Comparison of ENCODE assay signal across 8 cellular contexts in the genomic region with DNA sequence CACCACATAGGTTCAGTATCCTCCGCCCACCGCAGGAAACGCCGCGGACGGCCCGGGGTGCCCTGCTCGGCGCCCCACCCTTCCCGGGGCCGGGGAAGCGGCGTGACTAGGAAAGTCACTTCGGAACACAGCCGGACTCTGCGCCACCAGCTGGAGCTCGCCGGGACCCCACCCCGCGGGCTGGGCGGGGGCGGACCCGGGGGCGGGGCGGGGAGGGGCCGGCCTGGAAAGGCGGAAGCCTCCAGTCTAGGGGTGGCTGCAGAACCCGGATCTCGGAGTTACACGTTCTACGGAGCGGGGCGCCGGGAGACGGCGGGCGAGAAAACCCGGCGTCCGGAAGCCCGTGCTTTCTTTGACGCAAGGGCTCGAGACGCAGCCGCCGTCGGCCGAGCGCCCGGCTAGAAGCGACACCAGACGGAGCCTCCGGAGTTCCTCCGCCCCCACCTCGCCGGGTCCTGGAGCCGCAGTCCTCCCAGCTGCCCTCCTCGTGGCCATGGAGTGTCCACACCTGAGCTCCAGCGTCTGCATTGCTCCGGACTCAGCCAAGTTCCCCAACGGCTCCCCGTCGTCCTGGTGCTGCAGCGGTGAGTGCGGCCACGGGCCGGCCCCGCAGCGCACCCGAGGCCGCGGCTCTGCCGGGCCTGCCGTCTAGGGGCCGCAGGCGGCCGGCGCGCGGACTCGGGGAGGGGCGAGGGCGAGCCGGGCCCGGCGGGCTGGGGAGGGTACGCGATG. TPM values are rescaled to one million over a fixed set of nuclear protein-coding genes. Genes with fewer than 3 reads are reported as not detected.
DNase-seq lines count a peak whose midpoint lies in the region; ATAC-seq and TF ChIP-seq lines count a peak whose summit lies in the region.

A gene with protein sequence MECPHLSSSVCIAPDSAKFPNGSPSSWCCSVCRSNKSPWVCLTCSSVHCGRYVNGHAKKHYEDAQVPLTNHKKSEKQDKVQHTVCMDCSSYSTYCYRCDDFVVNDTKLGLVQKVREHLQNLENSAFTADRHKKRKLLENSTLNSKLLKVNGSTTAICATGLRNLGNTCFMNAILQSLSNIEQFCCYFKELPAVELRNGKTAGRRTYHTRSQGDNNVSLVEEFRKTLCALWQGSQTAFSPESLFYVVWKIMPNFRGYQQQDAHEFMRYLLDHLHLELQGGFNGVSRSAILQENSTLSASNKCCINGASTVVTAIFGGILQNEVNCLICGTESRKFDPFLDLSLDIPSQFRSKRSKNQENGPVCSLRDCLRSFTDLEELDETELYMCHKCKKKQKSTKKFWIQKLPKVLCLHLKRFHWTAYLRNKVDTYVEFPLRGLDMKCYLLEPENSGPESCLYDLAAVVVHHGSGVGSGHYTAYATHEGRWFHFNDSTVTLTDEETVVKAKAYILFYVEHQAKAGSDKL (plus strand): TSS at position 347 of the 732 bp plus-strand sequence. CDS start 147 bp downstream, at position 494.

- POLR2A ChIA-PET in activated CD4-positive, alpha-beta T cell treated with anti-CD3 and anti-CD28 coated beads, Interleukin-2, amount 10 ng/mL, durations not matched to agents 7 days and 5 days (lab: Charles Lee), result interaction anchor here (0.5 to 1.1 kb wide), 5 partner anchors 29 to 589 kb away, joined by 3 to 6 read pairs (median 4); a partner anchor contains a TSS

- peaks cover 74% of the 10 kb centered on the region for H3K4me1 Mint-ChIP-seq in activated CD4-positive, alpha-beta T cell treated with anti-CD3 and anti-CD28 coated beads, Interleukin-2, amount 10 ng/mL, durations not matched to agents 7 days and 5 days

- peaks cover 17% of the 10 kb centered on the region for H3K36me3 Mint-ChIP-seq in activated CD4-positive, alpha-beta T cell treated with anti-CD3 and anti-CD28 coated beads, Interleukin-2, amount 10 ng/mL, durations not matched to agents 7 days and 5 days (ENCODE audit: low read depth)

- no peaks in the 10 kb centered on the region for H3K27me3 ChIP-seq in BLaER1

- peaks cover 39% of the 10 kb centered on the region for H4K20me1 ChIP-seq in BLaER1

- ATAC-seq in GM19324 (IDR thresholded peaks at IDR 0.05; ENCODE audit: low FRiP score, unreplicated experiment) (peak; percentile 56), HG03460 (IDR thresholded peaks at IDR 0.05; ENCODE audit: unreplicated experiment) (peak; percentile 46), left lobe of liver (peak; percentile 78)

- H3K4me3 ChIP-seq in BLaER1 (peak within 1 kb of the TSS; percentile 90), coronary artery (peak within 1 kb of the TSS; percentile 86)

- peak within 1 kb of the TSS; percentile 96 for H3K27ac Mint-ChIP-seq in activated CD4-positive, alpha-beta T cell treated with anti-CD3 and anti-CD28 coated beads, Interleukin-2, amount 10 ng/mL, durations not matched to agents 7 days and 5 days

- TF ChIP-seq CTCF in coronary artery (IDR thresholded peaks at IDR 0.05), result peak; percentile 34

- no peaks in the 10 kb centered on the region for H3K36me3 ChIP-seq in BLaER1

- peak within 1 kb of the TSS; percentile 98 for H3K4me3 Mint-ChIP-seq in activated CD4-positive, alpha-beta T cell treated with anti-CD3 and anti-CD28 coated beads, Interleukin-2, amount 10 ng/mL, durations not matched to agents 7 days and 5 days

- H3K9ac ChIP-seq in BLaER1, result peak within 1 kb of the TSS; percentile 99

- H3K4me2 ChIP-seq in BLaER1, result peak within 1 kb of the TSS; percentile 97

- peaks cover 79% of the 10 kb centered on the region for H3K4me1 ChIP-seq in BLaER1

- peak; percentile 99 for DNase-seq in NCI-H69 (lab: John Stamatoyannopoulos, UW)
- DNase-seq in activated CD4-positive, alpha-beta T cell treated with anti-CD3 and anti-CD28 coated beads, Interleukin-2, amount 10 ng/mL, durations not matched to agents 7 days and 5 days, result peak; percentile 92
- DNase-seq in coronary artery (ENCODE audit: low spot score), result peak; percentile 98
- peak; percentile 97 for DNase-seq in left lobe of liver (ENCODE audit: low spot score)
- DNase-seq in stimulated activated CD4-positive, alpha-beta T cell treated with anti-CD3 and anti-CD28 coated beads, Interleukin-2, amount 100 ng/mL, for 24 hours, result peak; percentile 92 to 94

- no peaks in the 10 kb centered on the region for H3K27me3 Mint-ChIP-seq in activated CD4-positive, alpha-beta T cell treated with anti-CD3 and anti-CD28 coated beads, Interleukin-2, amount 10 ng/mL, durations not matched to agents 7 days and 5 days

- H3K9me3 ChIP-seq in BLaER1, result no peaks in the 10 kb centered on the region

- CTCF ChIA-PET in activated CD4-positive, alpha-beta T cell treated with anti-CD3 and anti-CD28 coated beads, Interleukin-2, amount 10 ng/mL, durations not matched to agents 7 days and 5 days (lab: Charles Lee), result interaction anchor here (0.8 to 4.7 kb wide), 15 partner anchors 9 to 563 kb away, joined by 3 to 31 read pairs (median 5); no protein-coding TSS in a partner anchor

- peaks cover 3% of the 10 kb centered on the region for H3K9me3 Mint-ChIP-seq in activated CD4-positive, alpha-beta T cell treated with anti-CD3 and anti-CD28 coated beads, Interleukin-2, amount 10 ng/mL, durations not matched to agents 7 days and 5 days

- peak within 1 kb of the TSS; percentile 98 for H3K27ac ChIP-seq in BLaER1
- peak within 1 kb of the TSS; percentile 97 to 98 for H3K27ac ChIP-seq in coronary artery

RNA-seq across cellular contexts. Expression of the gene that starts here (rescaled TPM):
- total RNA-seq in activated CD4-positive, alpha-beta T cell treated with anti-CD3 and anti-CD28 coated beads, Interleukin-2, amount 10 ng/mL, durations not matched to agents 7 days and 5 days, result 10 to 100 TPM; 62.7 to 70.8 TPM
- total RNA-seq in left lobe of liver, result 22.0 TPM

Comparison
In these comparisons a context has a peak if more than half of its experiments do, and no peak if none do; other contexts are left out.
1. Peak in every context shown above with its lines: DNase-seq, ATAC-seq, H3K4me3 ChIP-seq and H3K27ac ChIP-seq.